Comparison of ENCODE assay signal across 23 cellular contexts in genomic region chr6:33989016-33989854, GRCh38.
DNase-seq lines count a peak whose midpoint lies in the region; ATAC-seq, FAIRE-seq and TF ChIP-seq lines count a peak whose summit lies in the region.
"Had no signal": no experiment of that assay in that cellular context is flagged by ENCODE, and none has a peak within 500 bp of the region (broad histone marks: within the 10 kb centered on the region; RNA-seq: fewer than 3 reads in every experiment).

No MANE protein-coding gene starts in this region.

- no peak overlapping the region for H3K4me3 ChIP-seq in SJCRH30
- H3K4me3 ChIP-seq in kidney (ENCODE audit: low read length in 2 of 2) = no peak overlapping the region
- H3K4me3 ChIP-seq: BLaER1 treated with 17β-estradiol and CSF1 and Interleukin-3, amounts not matched to agents 10 nM and 100 nM; HAP-1; heart right ventricle; right lobe of liver; tibial artery had no signal

- H3K4me1 ChIP-seq in SJCRH30 (peaks cover 44% of the 10 kb centered on the region), kidney (ENCODE audit: control insufficient read depth in 1 of 2, insufficient read depth in 1 of 2, low read depth in 1 of 2, low read length in 2 of 2) (no peaks in the 10 kb centered on the region)
- H3K4me1 ChIP-seq: HAP-1, heart right ventricle, parathyroid adenoma, tibial artery had no signal

- H3K27ac ChIP-seq in SJCRH30 (peak overlapping the region; percentile 99), kidney (ENCODE audit: low read depth in 2 of 2, low read length in 2 of 2) (no peak overlapping the region)
- H3K27ac ChIP-seq: BLaER1 treated with 17β-estradiol and CSF1 and Interleukin-3, amounts not matched to agents 10 nM and 100 nM; heart right ventricle; parathyroid adenoma; right lobe of liver; tibial artery had no signal

- H3K9ac ChIP-seq in kidney (ENCODE audit: low read length in 2 of 2) = no peak overlapping the region
- H3K9ac ChIP-seq: BLaER1 treated with 17β-estradiol and CSF1 and Interleukin-3, amounts not matched to agents 10 nM and 100 nM; parathyroid adenoma had no signal

- no peaks in the 10 kb centered on the region for H3K36me3 ChIP-seq in SJCRH30
- H3K36me3 ChIP-seq in kidney (ENCODE audit: control insufficient read depth in 1 of 2, insufficient read depth in 2 of 2, low read length in 2 of 2) = no peaks in the 10 kb centered on the region
- H3K36me3 ChIP-seq: BLaER1 treated with 17β-estradiol and CSF1 and Interleukin-3, amounts not matched to agents 10 nM and 100 nM; HAP-1; heart right ventricle; right lobe of liver; tibial artery had no signal

- no peaks in the 10 kb centered on the region for H3K27me3 ChIP-seq in SJCRH30
- H3K27me3 ChIP-seq: BLaER1 treated with 17β-estradiol and CSF1 and Interleukin-3, amounts not matched to agents 10 nM and 100 nM; right lobe of liver had no signal

- TF ChIP-seq CTCF in kidney (IDR thresholded peaks at IDR 0.05; ENCODE audit: borderline replicate concordance, extremely low read depth, insufficient read depth) = no peak

- no peak for FAIRE-seq in kidney (lab: Jason Lieb, UNC)
- FAIRE-seq: RCC 7860 had no signal

- ATAC-seq in sciatic nerve = no peak
- ATAC-seq in HG02763 (IDR thresholded peaks at IDR 0.05; ENCODE audit: unreplicated experiment) = no peak
- ATAC-seq: heart right ventricle, WTC11 had no signal

- H3K9me3 ChIP-seq in SJCRH30 (replicated peaks) (no peaks in the 10 kb centered on the region; the same call in 1 of the 2 replicates), kidney (ENCODE audit: control insufficient read depth in 1 of 2, low read length in 2 of 2) (no peaks in the 10 kb centered on the region)
- H3K9me3 ChIP-seq: BLaER1 treated with 17β-estradiol and CSF1 and Interleukin-3, amounts not matched to agents 10 nM and 100 nM; HAP-1; heart right ventricle; right lobe of liver; tibial artery had no signal

- DNase-seq in D341Med (ENCODE audit: low spot score) (peak; percentile 20), SJCRH30 (peak in 1 of 2 experiments; percentile 17), kidney (peak; percentile 21), sciatic nerve (ENCODE audit: low spot score) (peak; percentile 9), anterior cingulate cortex (lab: John Stamatoyannopoulos, UW) (no peak), DMS53 treated with DMSO at 0.1 percent for 48 hours (lab: John Stamatoyannopoulos, UW; ENCODE audit: unreplicated experiment) (no peak)
- DNase-seq: activated CD4-positive, alpha-beta T cell treated with anti-CD3 and anti-CD28 coated beads, Interleukin-2, amount 10 ng/mL, durations not matched to agents 7 days and 5 days; activated T-cell treated with anti-CD3 and anti-CD28 coated beads, Interleukin-2, amount 50 U/mL, for 24 hours; central memory CD4-positive, alpha-beta T cell; GDM1; heart right ventricle; Kasumi-1; SIG-M5; stimulated activated CD4-positive, alpha-beta T cell treated with anti-CD3 and anti-CD28 coated beads, Interleukin-12 subunit alpha, Interleukin-12 subunit beta, amount 100 ng/mL, for 4 hours; stimulated activated CD4-positive, alpha-beta T cell treated with anti-CD3 and anti-CD28 coated beads, Interleukin-2, amount 100 ng/mL, for 48 hours had no signal

- intact Hi-C loops in kidney (cut with DNase I) = no loop called here
- intact Hi-C loops in sciatic nerve (cut with DNase I) = no loop called here

Comparison
In these comparisons a context has a peak if more than half of its experiments do, and no peak if none do; other contexts are left out.
1. DNase-seq: peak in D341Med (single experiment), kidney (single experiment) and sciatic nerve (single experiment); none in anterior cingulate cortex (0 of 58) and DMS53 treated with DMSO at 0.1 percent for 48 hours (single experiment).